1 cellular context compared by ENCODE assay signal in the genomic region with DNA sequence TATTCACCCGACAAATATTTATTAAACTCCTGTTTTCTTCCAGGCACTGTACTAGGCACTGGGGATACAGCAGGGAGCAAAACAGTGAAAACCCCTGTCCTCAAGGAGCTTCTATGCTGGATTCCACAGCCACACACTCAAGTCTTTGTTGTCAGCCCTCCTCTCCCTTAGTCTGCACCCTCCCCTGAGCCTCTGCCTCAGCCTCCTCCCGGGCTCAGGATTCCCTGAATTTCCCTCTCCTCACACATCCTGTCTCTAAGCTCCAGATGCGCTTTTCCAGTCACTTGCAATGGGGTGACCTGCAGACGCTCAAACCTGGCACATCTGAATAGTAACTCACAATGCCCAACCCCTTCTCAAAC.
TF ChIP-seq lines count a peak whose summit lies in the region.

No MANE protein-coding gene starts in this region.

TF ChIP-seq in H1, 55 proteins besides CTCF, POLR2A, EP300 and RAD21:
- TF ChIP-seq HDAC2 (IDR thresholded peaks at IDR 0.05; ENCODE audit: borderline replicate concordance in 1 of 2, low read depth in 2 of 2, low read length in 2 of 2) (no peak), ATF2 (IDR thresholded peaks at IDR 0.05; ENCODE audit: low read length) (no peak), JUN (IDR thresholded peaks at IDR 0.05; ENCODE audit: low read depth, low read length) (no peak), EZH2 (IDR thresholded peaks at IDR 0.05; ENCODE audit: low read depth, low read length, severe bottlenecking) (no peak), CHD1 (IDR thresholded peaks at IDR 0.05; ENCODE audit: low read depth, low read length) (no peak), TEAD4 (IDR thresholded peaks at IDR 0.05; ENCODE audit: low read depth, low read length) (no peak), JUND (IDR thresholded peaks at IDR 0.05; ENCODE audit: low read length) (no peak), SIX5 (IDR thresholded peaks at IDR 0.05; ENCODE audit: low read depth, low read length) (no peak), POU5F1 (IDR thresholded peaks at IDR 0.05; ENCODE audit: low read depth, low read length) (no peak)
- TF ChIP-seq, protein P1, sequence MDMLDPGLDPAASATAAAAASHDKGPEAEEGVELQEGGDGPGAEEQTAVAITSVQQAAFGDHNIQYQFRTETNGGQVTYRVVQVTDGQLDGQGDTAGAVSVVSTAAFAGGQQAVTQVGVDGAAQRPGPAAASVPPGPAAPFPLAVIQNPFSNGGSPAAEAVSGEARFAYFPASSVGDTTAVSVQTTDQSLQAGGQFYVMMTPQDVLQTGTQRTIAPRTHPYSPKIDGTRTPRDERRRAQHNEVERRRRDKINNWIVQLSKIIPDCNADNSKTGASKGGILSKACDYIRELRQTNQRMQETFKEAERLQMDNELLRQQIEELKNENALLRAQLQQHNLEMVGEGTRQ (IDR thresholded peaks at IDR 0.05; ENCODE audit: low read length) = no peak
